ENCODE assay signal across 1 cellular context in the genomic region with DNA sequence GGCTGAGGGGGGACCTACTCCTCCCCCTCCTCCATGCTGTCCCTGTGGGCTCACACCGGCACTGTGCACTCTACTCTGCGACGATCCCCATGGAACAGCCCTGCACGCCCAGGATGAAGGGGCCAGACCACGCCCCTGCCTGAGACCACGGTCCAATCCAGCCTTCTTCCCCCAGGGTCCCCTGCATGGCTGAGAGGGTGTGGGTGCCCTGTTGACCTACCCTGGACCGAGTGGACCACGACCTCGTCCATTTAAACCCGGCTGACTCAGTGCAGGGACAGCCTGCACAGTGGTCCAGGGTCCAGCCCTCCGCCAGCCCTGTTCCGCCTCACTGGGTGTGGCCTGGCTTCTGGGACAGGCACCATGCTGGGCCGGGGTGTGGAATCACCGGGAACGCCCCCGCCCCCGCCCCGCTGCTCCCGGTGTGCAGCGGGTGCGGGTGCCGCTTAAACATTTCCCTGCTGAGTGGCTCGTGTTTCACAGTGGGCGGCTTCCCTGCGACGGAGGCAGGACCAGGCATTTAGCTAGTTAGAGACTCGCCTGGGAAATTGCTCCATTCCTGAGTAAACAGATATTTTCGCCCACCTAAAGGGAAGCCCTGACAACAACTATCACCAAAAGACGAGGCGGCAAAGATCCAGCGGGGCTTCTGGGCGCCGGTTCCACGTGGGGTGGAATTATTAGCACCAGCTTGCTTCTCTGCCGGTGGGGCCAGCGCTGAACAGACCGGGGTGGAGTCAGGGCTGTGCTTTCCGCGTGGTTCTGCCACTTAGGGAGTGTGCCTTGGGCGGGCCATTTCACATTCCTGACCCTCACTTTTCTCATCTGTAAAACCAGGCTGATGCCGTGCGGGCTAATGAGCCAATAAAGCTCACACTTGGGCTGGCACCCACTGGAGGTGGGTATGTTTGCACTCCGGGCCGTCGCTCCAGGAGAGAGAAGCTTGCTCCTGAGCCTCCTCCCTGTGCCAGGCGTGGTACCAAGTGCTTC.
TF ChIP-seq lines count a peak whose summit lies in the region.

No MANE protein-coding gene starts in this region.

TF ChIP-seq in WTC11, 78 proteins besides CTCF, POLR2A, EP300 and RAD21 (continued from another document):
- TF ChIP-seq, protein P1, sequence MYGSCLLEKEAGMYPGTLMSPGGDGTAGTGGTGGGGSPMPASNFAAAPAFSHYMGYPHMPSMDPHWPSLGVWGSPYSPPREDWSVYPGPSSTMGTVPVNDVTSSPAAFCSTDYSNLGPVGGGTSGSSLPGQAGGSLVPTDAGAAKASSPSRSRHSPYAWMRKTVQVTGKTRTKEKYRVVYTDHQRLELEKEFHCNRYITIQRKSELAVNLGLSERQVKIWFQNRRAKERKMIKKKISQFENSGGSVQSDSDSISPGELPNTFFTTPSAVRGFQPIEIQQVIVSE (CRISPR knock-in tag; IDR thresholded peaks at IDR 0.05; ENCODE audit: borderline replicate concordance): no peak
- peak; percentile 58 for TF ChIP-seq ZNF423 (CRISPR knock-in tag; IDR thresholded peaks at IDR 0.05)
